8 cellular contexts compared by ENCODE assay signal in genomic region chr1:229430761-229431269, GRCh38.
A peak's percentile ranks its signal among the peaks of the same experiment; 100 is the strongest.
DNase-seq lines count a peak whose midpoint lies in the region; ATAC-seq lines count a peak whose summit lies in the region.

No MANE protein-coding gene starts in this region.

- peaks cover 32% of the 10 kb centered on the region for H3K4me1 Mint-ChIP-seq in activated naive CD4-positive, alpha-beta T cell treated with anti-CD3 and anti-CD28 coated beads, Interleukin-2, amount 50 U/mL, for 24 hours
- H3K4me1 Mint-ChIP-seq in stimulated activated effector memory CD8-positive, alpha-beta T cell treated with anti-CD3 and anti-CD28 coated beads, Interleukin-12 subunit alpha, Interleukin-12 subunit beta, amount 100 ng/mL, for 72 hours = peaks cover 18% of the 10 kb centered on the region

- H3K9me3 Mint-ChIP-seq in activated naive CD4-positive, alpha-beta T cell treated with anti-CD3 and anti-CD28 coated beads, Interleukin-2, amount 50 U/mL, for 24 hours = no peaks in the 10 kb centered on the region
- H3K9me3 Mint-ChIP-seq in stimulated activated effector memory CD8-positive, alpha-beta T cell treated with anti-CD3 and anti-CD28 coated beads, Interleukin-12 subunit alpha, Interleukin-12 subunit beta, amount 100 ng/mL, for 72 hours = no peaks in the 10 kb centered on the region

- no peaks in the 10 kb centered on the region for H3K36me3 Mint-ChIP-seq in activated naive CD4-positive, alpha-beta T cell treated with anti-CD3 and anti-CD28 coated beads, Interleukin-2, amount 50 U/mL, for 24 hours
- peaks cover 6% of the 10 kb centered on the region for H3K36me3 Mint-ChIP-seq in stimulated activated effector memory CD8-positive, alpha-beta T cell treated with anti-CD3 and anti-CD28 coated beads, Interleukin-12 subunit alpha, Interleukin-12 subunit beta, amount 100 ng/mL, for 72 hours

- DNase-seq in NOMO-1 treated with DMSO at 0.1 percent for 48 hours (lab: John Stamatoyannopoulos, UW; ENCODE audit: unreplicated experiment) (peak; percentile 12), NOMO-1 treated with dmso at 0.1 percent for 144 hours (lab: John Stamatoyannopoulos, UW; ENCODE audit: unreplicated experiment) (no peak), iPS-NIHi11 (ENCODE audit: low spot score) (peak; percentile 90), RKO (ENCODE audit: low spot score) (no peak)
- DNase-seq in stimulated activated effector memory CD8-positive, alpha-beta T cell treated with anti-CD3 and anti-CD28 coated beads, Interleukin-12 subunit alpha, Interleukin-12 subunit beta, amount 100 ng/mL, for 72 hours (ENCODE audit: low spot score in 2 of 2) = peak in 1 of 2 donors; percentile 67

- peak; percentile 51 for ATAC-seq in stimulated activated effector memory CD8-positive, alpha-beta T cell treated with anti-CD3 and anti-CD28 coated beads, Interleukin-12 subunit alpha, Interleukin-12 subunit beta, amount 100 ng/mL, for 72 hours
- ATAC-seq in GM21737 (IDR thresholded peaks at IDR 0.05; ENCODE audit: unreplicated experiment) = no peak
- no peak for ATAC-seq in GM18909 (IDR thresholded peaks at IDR 0.05; ENCODE audit: poor library complexity, unreplicated experiment)

- H3K27me3 Mint-ChIP-seq in activated naive CD4-positive, alpha-beta T cell treated with anti-CD3 and anti-CD28 coated beads, Interleukin-2, amount 50 U/mL, for 24 hours = peaks cover 44% of the 10 kb centered on the region

- H3K27ac Mint-ChIP-seq in activated naive CD4-positive, alpha-beta T cell treated with anti-CD3 and anti-CD28 coated beads, Interleukin-2, amount 50 U/mL, for 24 hours = no peak overlapping the region
- H3K27ac Mint-ChIP-seq in stimulated activated effector memory CD8-positive, alpha-beta T cell treated with anti-CD3 and anti-CD28 coated beads, Interleukin-12 subunit alpha, Interleukin-12 subunit beta, amount 100 ng/mL, for 72 hours = peak overlapping the region; percentile 64

- peak overlapping the region; percentile 84 for H3K4me3 Mint-ChIP-seq in activated naive CD4-positive, alpha-beta T cell treated with anti-CD3 and anti-CD28 coated beads, Interleukin-2, amount 50 U/mL, for 24 hours
- H3K4me3 Mint-ChIP-seq in stimulated activated effector memory CD8-positive, alpha-beta T cell treated with anti-CD3 and anti-CD28 coated beads, Interleukin-12 subunit alpha, Interleukin-12 subunit beta, amount 100 ng/mL, for 72 hours = peak overlapping the region; percentile 71

Comparison
In these comparisons a context has a peak if more than half of its experiments do, and no peak if none do; other contexts are left out.
1. DNase-seq: peak in NOMO-1 treated with DMSO at 0.1 percent for 48 hours (single experiment) and iPS-NIHi11 (single experiment); none in NOMO-1 treated with dmso at 0.1 percent for 144 hours (single experiment) and RKO (single experiment).